Comparison of ENCODE assay signal across 21 cellular contexts in the genomic region with DNA sequence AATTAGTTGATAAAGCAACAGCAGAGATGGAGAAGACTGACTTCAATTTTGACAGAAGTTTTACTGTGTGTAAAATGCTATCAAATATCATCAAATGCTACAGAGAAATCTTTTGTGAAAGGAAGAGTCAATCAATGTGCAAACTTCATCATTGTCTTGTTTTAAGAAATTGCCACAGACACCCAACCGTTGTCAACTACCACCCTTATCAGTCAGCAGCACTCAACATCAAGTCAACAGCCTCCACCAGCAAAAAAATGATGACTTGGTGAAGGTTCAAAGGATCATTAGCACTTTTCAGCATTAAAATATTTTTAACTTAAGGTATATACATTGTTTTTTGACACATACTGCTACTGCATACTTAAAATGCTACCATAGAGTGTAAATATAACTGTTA.
"Had no signal": no experiment of that assay in that cellular context is flagged by ENCODE, and none has a peak within 500 bp of the region (broad histone marks: within the 10 kb centered on the region; RNA-seq: fewer than 3 reads in every experiment).

No MANE protein-coding gene starts in this region.

- H3K27ac ChIP-seq: PC-9, Peyer's patch, SJCRH30 had no signal

- DNase-seq: Karpas-422, KG1, MG63, NCI-H1092, NCI-H1105 treated with DMSO at 0.1 percent for 48 hours, NCI-H1417 treated with DMSO at 0.1 percent for 48 hours, NCI-H146, NCI-H1694 treated with DMSO at 0.1 percent for 48 hours, NCI-H1930, NCI-H2081, NCI-H2107, NCI-H2227 treated with DMSO at 0.1 percent for 48 hours, NCI-H524, NCI-H526 treated with DMSO at 0.1 percent for 48 hours, NCI-H748 treated with DMSO at 0.1 percent for 48 hours, PC-9, Peyer's patch, SHP77 treated with DMSO at 0.1 percent for 48 hours, SJCRH30 had no signal

- ATAC-seq: Right ventricle myocardium inferior, SK-N-SH treated with all-trans-retinoic acid at 6 μM for 48 hours had no signal

- H3K4me3 ChIP-seq: MG63, PC-9, Peyer's patch, SJCRH30 had no signal

- H2AFZ ChIP-seq: PC-9 had no signal

- H3K4me2 ChIP-seq: PC-9 had no signal

- H3K4me1 ChIP-seq: Peyer's patch, SJCRH30 had no signal

- H3K9me3 ChIP-seq: MG63, Peyer's patch, SJCRH30 had no signal

- H3K36me3 ChIP-seq: MG63, Peyer's patch, SJCRH30 had no signal
